12 cellular contexts compared by ENCODE assay signal in genomic region chr7:17374654-17375053, GRCh38.
"Had no signal": no experiment of that assay in that cellular context is flagged by ENCODE, and none has a peak within 500 bp of the region (broad histone marks: within the 10 kb centered on the region; RNA-seq: fewer than 3 reads in every experiment).

No MANE protein-coding gene starts in this region.

- H3K4me3 ChIP-seq: dorsolateral prefrontal cortex had no signal

- H3K27me3 ChIP-seq: dorsolateral prefrontal cortex had no signal

- DNase-seq: activated CD4-positive, alpha-beta T cell treated with anti-CD3 and anti-CD28 coated beads, Interleukin-2, amount 50 U/mL, for 4 hours; activated T-cell treated with anti-CD3 and anti-CD28 coated beads, Interleukin-2, amount 50 U/mL, for 1 hour; amniotic stem cell; dorsolateral prefrontal cortex; foreskin melanocyte; head of caudate nucleus; stimulated activated CD4-positive, alpha-beta T cell treated with anti-CD3 and anti-CD28 coated beads, Interleukin-4, amount 100 ng/mL, for 1 hour; stimulated activated CD8-positive, alpha-beta memory T cell treated with anti-CD3 and anti-CD28 coated beads, Interleukin-4, amount 100 ng/mL, for 48 hours; stimulated activated naive CD8-positive, alpha-beta T cell treated with anti-CD3 and anti-CD28 coated beads, Interleukin-15, Interleukin-2, amounts not matched to agents 100 U/mL and 50 U/mL, for 24 hours had no signal

- H3K27ac ChIP-seq: dorsolateral prefrontal cortex had no signal

- ATAC-seq: activated CD4-positive, CD25-positive, alpha-beta regulatory T cell treated with anti-CD3 and anti-CD28 coated beads, Interleukin-2, amount 50 U/mL, for 24 hours; esophagus mucosa; left lobe of liver; stimulated activated naive CD8-positive, alpha-beta T cell treated with anti-CD3 and anti-CD28 coated beads, Interleukin-15, Interleukin-2, amounts not matched to agents 100 U/mL and 50 U/mL, for 24 hours had no signal
